In the genomic region with DNA sequence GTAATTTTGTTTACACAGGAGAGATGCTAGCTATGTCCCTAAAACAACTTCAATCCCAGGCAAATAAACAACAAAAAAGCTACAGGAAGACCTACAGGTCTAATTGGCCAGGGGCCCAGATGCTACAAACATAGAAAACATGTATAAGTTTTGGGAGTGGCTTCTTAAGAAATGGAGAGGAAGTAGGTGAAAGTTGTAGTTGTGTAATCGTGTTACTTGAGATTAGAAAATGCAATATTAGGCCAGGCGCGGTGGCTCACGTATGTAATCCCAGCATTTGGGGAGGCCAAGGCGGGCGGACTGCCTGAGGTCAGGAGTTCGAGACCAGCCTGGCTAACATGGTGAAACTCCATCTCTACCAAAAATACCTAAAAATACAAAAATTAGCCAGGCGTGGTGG, we compare ENCODE assay signal across 9 cellular contexts.
DNase-seq lines count a peak whose midpoint lies in the region; ATAC-seq, FAIRE-seq and TF ChIP-seq lines count a peak whose summit lies in the region.
"Had no signal": no experiment of that assay in that cellular context is flagged by ENCODE, and none has a peak within 500 bp of the region (broad histone marks: within the 10 kb centered on the region; RNA-seq: fewer than 3 reads in every experiment).

No MANE protein-coding gene starts in this region.

- H3K27ac Mint-ChIP-seq in naive thymus-derived CD4-positive, alpha-beta T cell: peak overlapping the region; percentile 87 to 99 (median 97)

- peak overlapping the region; percentile 66 to 100 (median 84) for H3K4me3 Mint-ChIP-seq in naive thymus-derived CD4-positive, alpha-beta T cell

- intact Hi-C loops in K562 (cut with micrococcal nuclease): no loop called here
- intact Hi-C loops in naive thymus-derived CD4-positive, alpha-beta T cell (cut with micrococcal nuclease): loop anchor here in 1 of 2 donors (2.0 kb wide), 1 partner anchor 84 kb away; no protein-coding TSS in a partner anchor

- 49% methylated on average over 8 of the region's 8 CpGs for WGBS in K562 (ENCODE audit: insufficient coverage, low coverage, missing lambda C conversion rate)

- no peaks in the 10 kb centered on the region for H4K20me1 ChIP-seq in DND-41 (ENCODE audit: insufficient read depth, low read length)
- H4K20me1 ChIP-seq in K562 (replicated peaks; ENCODE audit: control insufficient read depth, insufficient read depth, low read length): no peaks in the 10 kb centered on the region

- H3K9me3 ChIP-seq in DND-41 (ENCODE audit: insufficient read depth, low read length, severe bottlenecking) (no peaks in the 10 kb centered on the region), K562 (replicated peaks; ENCODE audit: control insufficient read depth, insufficient read depth, low read depth, low read length) (no peaks in the 10 kb centered on the region)
- H3K9me3 ChIP-seq in naive thymus-derived CD4-positive, alpha-beta T cell (ENCODE audit: control insufficient read depth in 2 of 3, low read length in 3 of 3): no peaks in the 10 kb centered on the region

- DNase-seq in DND-41 (no peak), NB4 (ENCODE audit: low read depth) (peak; percentile 85), K562 (ENCODE audit: extremely low read depth in 1 of 4, low spot score in 3 of 4) (peak in 1 of 4 experiments; percentile 20), T1000 (lab: John Stamatoyannopoulos, UW) (no peak), GM19238 (ENCODE audit: insufficient read length, low spot score) (no peak), NCI-H2029 (lab: John Stamatoyannopoulos, UW) (no peak)
- peak in 7 of 9 donors; percentile 27 to 65 (median 51) for DNase-seq in naive thymus-derived CD4-positive, alpha-beta T cell
- DNase-seq: IMR-90 had no signal

- no peak for TF ChIP-seq CTCF in DND-41 (IDR thresholded peaks at IDR 0.05; ENCODE audit: borderline replicate concordance, extremely low read depth, low read length, poor library complexity, severe bottlenecking)
- no peak for TF ChIP-seq CTCF in NB4 (IDR thresholded peaks at IDR 0.05; ENCODE audit: low read depth, low read length)
- TF ChIP-seq CTCF in K562 (IDR thresholded peaks at IDR 0.05 in 2 of 3, conservative IDR thresholded peaks at IDR 0.05 in 1 of 3; ENCODE audit: insufficient read depth in 2 of 3, low read depth in 1 of 3, low read length in 3 of 3): no peak

- peaks cover 78% of the 10 kb centered on the region for H3K79me2 ChIP-seq in DND-41 (ENCODE audit: insufficient read depth, low read length)
- H3K79me2 ChIP-seq in K562 (ENCODE audit: control insufficient read depth, insufficient read depth, low read length): no peaks in the 10 kb centered on the region

- no peaks in the 10 kb centered on the region for H3K9me1 ChIP-seq in K562 (ENCODE audit: control insufficient read depth, insufficient read depth, low read length)

- in situ Hi-C loops in K562 (cut with MboI): no loop called here

- no peak for TF ChIP-seq EP300 in K562 (IDR thresholded peaks at IDR 0.05; ENCODE audit: low read length)

- CTCF ChIA-PET in K562 (lab: Yijun Ruan, JAX; ENCODE audit: low intra/inter-chr PET ratio): no interaction called here
- CTCF ChIA-PET in naive thymus-derived CD4-positive, alpha-beta T cell (lab: Charles Lee): interaction anchor here (0.7 to 1.6 kb wide), 6 partner anchors 9 to 47 kb away, joined by 3 to 5 read pairs (median 3); no protein-coding TSS in a partner anchor

- no peak for TF ChIP-seq RAD21 in K562 (CRISPR knock-in tag; conservative IDR thresholded peaks at IDR 0.05 in 1 of 2, IDR thresholded peaks at IDR 0.05 in 1 of 2)

- H3K4me3 ChIP-seq in DND-41 (ENCODE audit: low read depth in 1 of 2, low read length in 2 of 2): no peak overlapping the region
- H3K4me3 ChIP-seq in NB4 (ENCODE audit: low read depth, low read length): no peak overlapping the region
- no peak overlapping the region for H3K4me3 ChIP-seq in K562
- no peak overlapping the region for H3K4me3 ChIP-seq in naive thymus-derived CD4-positive, alpha-beta T cell (ENCODE audit: low read length)

- TF ChIP-seq POLR2A in NB4 (IDR thresholded peaks at IDR 0.05; ENCODE audit: extremely low read depth, insufficient read length): no peak
- no peak for TF ChIP-seq POLR2A in K562 (conservative IDR thresholded peaks at IDR 0.05)

- peak overlapping the region; percentile 80 for H3K27ac ChIP-seq in DND-41 (ENCODE audit: low read length)
- H3K27ac ChIP-seq in K562 (ENCODE audit: extremely low read depth, low read depth, low read length): no peak overlapping the region
- peak overlapping the region; percentile 79 for H3K27ac ChIP-seq in naive thymus-derived CD4-positive, alpha-beta T cell (ENCODE audit: low read depth, low read length)

- H3K4me2 ChIP-seq in DND-41 (ENCODE audit: insufficient read depth, low read length): no peak overlapping the region
- H3K4me2 ChIP-seq in K562 (ENCODE audit: insufficient read depth, low read length): no peak overlapping the region

- H3K27me3 ChIP-seq in DND-41 (ENCODE audit: insufficient read depth, low read length, poor library complexity) (no peaks in the 10 kb centered on the region), K562 (ENCODE audit: control insufficient read depth in 2 of 2, insufficient read depth in 2 of 2, low read length in 2 of 2) (no peaks in the 10 kb centered on the region)
- H3K27me3 ChIP-seq in naive thymus-derived CD4-positive, alpha-beta T cell (ENCODE audit: control insufficient read depth in 2 of 2, insufficient read depth in 2 of 2, low read length in 2 of 2): no peaks in the 10 kb centered on the region

- no peak for FAIRE-seq in K562 (lab: Jason Lieb, UNC)

- no peak overlapping the region for H3K9ac ChIP-seq in DND-41 (ENCODE audit: low read depth, low read length)
- H3K9ac ChIP-seq in K562 (ENCODE audit: insufficient read depth in 1 of 2, low read depth in 2 of 2, low read length in 2 of 2): no peak overlapping the region

- H3K36me3 Mint-ChIP-seq in naive thymus-derived CD4-positive, alpha-beta T cell: peaks cover 0 to 55% (median 13%) of the 10 kb centered on the region in 5 donors

- peaks cover 64 to 98% (median 90%) of the 10 kb centered on the region in 7 donors for H3K4me1 Mint-ChIP-seq in naive thymus-derived CD4-positive, alpha-beta T cell

- ATAC-seq in DND-41 (ENCODE audit: insufficient read depth, low read depth) (no peak), K562 (no peak), HG03280 (IDR thresholded peaks at IDR 0.05; ENCODE audit: unreplicated experiment) (no peak)
- ATAC-seq in naive thymus-derived CD4-positive, alpha-beta T cell: peak; percentile 25

- peaks cover 0 to 2% (median 0%) of the 10 kb centered on the region in 11 donors for H3K9me3 Mint-ChIP-seq in naive thymus-derived CD4-positive, alpha-beta T cell

- H3K36me3 ChIP-seq in DND-41 (ENCODE audit: insufficient read depth, low read length) (no peaks in the 10 kb centered on the region), K562 (ENCODE audit: control insufficient read depth, insufficient read depth, low read length) (no peaks in the 10 kb centered on the region)
- no peaks in the 10 kb centered on the region for H3K36me3 ChIP-seq in naive thymus-derived CD4-positive, alpha-beta T cell (ENCODE audit: control insufficient read depth in 2 of 3, insufficient read depth in 3 of 3, low read length in 3 of 3)

- POLR2A ChIA-PET in K562 (lab: Yijun Ruan, JAX): interaction anchor here (0.9 to 1.6 kb wide), 2 partner anchors 10 to 71 kb away, joined by 4 read pairs; no protein-coding TSS in a partner anchor
- POLR2A ChIA-PET in naive thymus-derived CD4-positive, alpha-beta T cell (lab: Charles Lee): interaction anchor here (0.8 to 8.6 kb wide), 14 partner anchors 10 to 101 kb away, joined by 3 to 75 read pairs (median 5); a partner anchor contains a TSS

- H3K4me1 ChIP-seq in DND-41 (ENCODE audit: insufficient read depth, low read length): peaks cover 100% of the 10 kb centered on the region
- H3K4me1 ChIP-seq in K562 (replicated peaks in 1 of 2; ENCODE audit: control insufficient read depth in 2 of 2, insufficient read depth in 2 of 2, low read length in 2 of 2): peaks cover 5 to 26% of the 10 kb centered on the region in 2 experiments; a peak in 4 of 5 replicates
- H3K4me1 ChIP-seq in naive thymus-derived CD4-positive, alpha-beta T cell (ENCODE audit: control insufficient read depth in 2 of 2, insufficient read depth in 2 of 2, low read length in 2 of 2): peaks cover 75 to 92% of the 10 kb centered on the region in 2 donors

- no TSS peak for BruUV-seq in K562 (replicated peaks; lab: Mats Ljungman, UMichigan)

- H2AFZ ChIP-seq in DND-41 (ENCODE audit: low read depth, low read length): no peak overlapping the region
- H2AFZ ChIP-seq in K562 (ENCODE audit: low read depth, low read length): 0 out of 2 replicates have a peak overlapping the region, but pooled peaks have one; percentile 9

- H3K27me3 Mint-ChIP-seq in naive thymus-derived CD4-positive, alpha-beta T cell: no peaks in the 10 kb centered on the region

TF ChIP-seq in K562, 482 proteins besides CTCF, POLR2A, EP300 and RAD21 (continues in another document):
- TF ChIP-seq ZC3H4 (CRISPR knock-in tag; IDR thresholded peaks at IDR 0.05; ENCODE audit: borderline replicate concordance) (no peak), POLR3A (IDR thresholded peaks at IDR 0.05; ENCODE audit: borderline replicate concordance, extremely low read depth, insufficient read depth, insufficient read length) (no peak), ZNF23 (CRISPR knock-in tag; IDR thresholded peaks at IDR 0.05) (no peak)
- TF ChIP-seq, protein P1, sequence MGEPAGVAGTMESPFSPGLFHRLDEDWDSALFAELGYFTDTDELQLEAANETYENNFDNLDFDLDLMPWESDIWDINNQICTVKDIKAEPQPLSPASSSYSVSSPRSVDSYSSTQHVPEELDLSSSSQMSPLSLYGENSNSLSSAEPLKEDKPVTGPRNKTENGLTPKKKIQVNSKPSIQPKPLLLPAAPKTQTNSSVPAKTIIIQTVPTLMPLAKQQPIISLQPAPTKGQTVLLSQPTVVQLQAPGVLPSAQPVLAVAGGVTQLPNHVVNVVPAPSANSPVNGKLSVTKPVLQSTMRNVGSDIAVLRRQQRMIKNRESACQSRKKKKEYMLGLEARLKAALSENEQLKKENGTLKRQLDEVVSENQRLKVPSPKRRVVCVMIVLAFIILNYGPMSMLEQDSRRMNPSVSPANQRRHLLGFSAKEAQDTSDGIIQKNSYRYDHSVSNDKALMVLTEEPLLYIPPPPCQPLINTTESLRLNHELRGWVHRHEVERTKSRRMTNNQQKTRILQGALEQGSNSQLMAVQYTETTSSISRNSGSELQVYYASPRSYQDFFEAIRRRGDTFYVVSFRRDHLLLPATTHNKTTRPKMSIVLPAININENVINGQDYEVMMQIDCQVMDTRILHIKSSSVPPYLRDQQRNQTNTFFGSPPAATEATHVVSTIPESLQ (CRISPR knock-in tag; IDR thresholded peaks at IDR 0.05): no peak

Comparison
In these comparisons a context has a peak if more than half of its experiments do, and no peak if none do; other contexts are left out.
1. DNase-seq: peak in NB4 (single experiment) and naive thymus-derived CD4-positive, alpha-beta T cell (7 of 9); none in DND-41 (single experiment), T1000 (single experiment), GM19238 (single experiment) and NCI-H2029 (single experiment).